In the genomic region with DNA sequence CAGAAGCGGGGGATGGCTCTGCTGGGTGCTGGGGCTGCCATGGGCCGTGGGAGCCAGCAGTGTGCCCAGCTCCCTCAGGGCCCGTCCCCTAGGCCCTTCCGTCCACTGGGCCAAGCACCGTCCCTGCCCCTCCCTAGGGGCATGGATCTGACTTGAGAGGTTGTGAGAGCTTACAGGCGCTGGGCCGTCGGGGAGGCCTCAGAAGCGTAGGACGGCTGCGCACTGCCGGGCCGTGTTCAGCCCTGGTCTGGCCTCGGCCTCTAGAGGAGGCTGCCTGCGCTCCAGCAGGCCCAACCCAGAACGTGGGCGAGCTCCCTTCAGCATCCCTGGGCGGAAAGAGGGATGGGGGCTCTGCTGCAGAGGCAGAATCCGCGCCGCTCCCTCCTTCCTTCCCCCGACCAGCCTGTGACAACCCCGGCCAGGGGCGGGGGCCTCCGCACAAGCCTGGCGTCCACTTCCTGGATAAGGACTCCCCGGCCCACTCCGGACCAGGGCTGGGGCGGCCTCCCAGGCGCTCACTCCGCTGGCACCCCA, we compare ENCODE assay signal across 1 cellular context.
TF ChIP-seq lines count a peak whose summit lies in the region.

No MANE protein-coding gene starts in this region.

TF ChIP-seq in K562, 482 proteins besides CTCF, POLR2A, EP300 and RAD21 (continues in another document):
- TF ChIP-seq NRF1 (conservative IDR thresholded peaks at IDR 0.05 in 1 of 2, IDR thresholded peaks at IDR 0.05 in 1 of 2) (peak; percentile 35 to 69; a peak in 3 of 4 replicates), MTA3 (IDR thresholded peaks at IDR 0.05; ENCODE audit: borderline replicate concordance) (no peak), NR3C1 (CRISPR knock-in tag; IDR thresholded peaks at IDR 0.05) (0 out of 2 replicates have a peak, but pooled peaks have one; percentile 44), MED1 (CRISPR knock-in tag; IDR thresholded peaks at IDR 0.05; ENCODE audit: borderline replicate concordance) (no peak), CEBPB (tag; IDR thresholded peaks at IDR 0.05) (no peak), CXXC5 (CRISPR knock-in tag; IDR thresholded peaks at IDR 0.05) (peak; percentile 43; the same call in 1 of the 2 replicates), TARDBP (IDR thresholded peaks at IDR 0.05) (peak; percentile 16; the same call in 1 of the 2 replicates), ELF1 (tag; IDR thresholded peaks at IDR 0.05) (no peak; the same call in 1 of the 2 replicates), ZNF584 (CRISPR knock-in tag; IDR thresholded peaks at IDR 0.05; ENCODE audit: low read depth) (0 out of 2 replicates have a peak, but pooled peaks have one; percentile 49), ZFX (CRISPR knock-in tag; IDR thresholded peaks at IDR 0.05) (peak; percentile 83), ZNF282 (CRISPR knock-in tag; IDR thresholded peaks at IDR 0.05) (0 out of 2 replicates have a peak, but pooled peaks have one; percentile 72), ZNF232 (CRISPR knock-in tag; IDR thresholded peaks at IDR 0.05) (no peak), GTF2E2 (tag; IDR thresholded peaks at IDR 0.05) (0 out of 2 replicates have a peak, but pooled peaks have one; percentile 3), BHLHE40 (IDR thresholded peaks at IDR 0.05; ENCODE audit: low read length) (peak; percentile 53), PHF20 (IDR thresholded peaks at IDR 0.05; ENCODE audit: partially characterized antibody) (peak; percentile 11), MYBL2 (IDR thresholded peaks at IDR 0.05; ENCODE audit: low read depth) (no peak), MYBL2 (CRISPR knock-in tag; IDR thresholded peaks at IDR 0.05; ENCODE audit: borderline replicate concordance) (peak; percentile 66; the same call in 1 of the 2 replicates), ZNF274 (IDR thresholded peaks at IDR 0.05; ENCODE audit: borderline replicate concordance, low read depth, low read length) (no peak), BRF1 (IDR thresholded peaks at IDR 0.05; ENCODE audit: borderline replicate concordance, extremely low read depth, insufficient read length) (no peak), HDGF (IDR thresholded peaks at IDR 0.05) (0 out of 2 replicates have a peak, but pooled peaks have one; percentile 34), CHD2 (IDR thresholded peaks at IDR 0.05; ENCODE audit: low read depth, low read length) (no peak), EWSR1 (IDR thresholded peaks at IDR 0.05; ENCODE audit: borderline replicate concordance, low read depth, partially characterized antibody) (no peak), XRCC5 (IDR thresholded peaks at IDR 0.05; ENCODE audit: low read depth, low read length) (peak; percentile 31; the same call in 1 of the 2 replicates), FOXM1 (IDR thresholded peaks at IDR 0.05; ENCODE audit: low read depth) (no peak), FOXM1 (CRISPR knock-in tag; IDR thresholded peaks at IDR 0.05; ENCODE audit: low read depth) (no peak), CBX1 (IDR thresholded peaks at IDR 0.05; ENCODE audit: low read depth) (peak; percentile 22; the same call in 1 of the 2 replicates), CREBBP (IDR thresholded peaks at IDR 0.05; ENCODE audit: low read depth, low read length) (no peak), POLR2G (IDR thresholded peaks at IDR 0.05; ENCODE audit: low read depth, low read length) (peak; percentile 48; the same call in 1 of the 2 replicates), TAF1 (IDR thresholded peaks at IDR 0.05; ENCODE audit: control insufficient read depth, extremely low read depth, insufficient read depth, low read length, severe bottlenecking) (peak; percentile 13), CHD4 (IDR thresholded peaks at IDR 0.05; ENCODE audit: insufficient read depth, insufficient replicate concordance, low read depth, low read length, poor library complexity, severe bottlenecking) (no peak), NR4A1 (CRISPR knock-in tag; IDR thresholded peaks at IDR 0.05) (no peak), NR4A1 (tag; IDR thresholded peaks at IDR 0.05) (no peak), SIN3A (IDR thresholded peaks at IDR 0.05; ENCODE audit: borderline replicate concordance in 2 of 2, control insufficient read depth in 1 of 2, low read depth in 2 of 2, low read length in 2 of 2) (peak in 1 of 2 experiments; percentile 71; a peak in 1 of 4 replicates), MTA1 (IDR thresholded peaks at IDR 0.05; ENCODE audit: borderline replicate concordance) (no peak), KDM5B (IDR thresholded peaks at IDR 0.05; ENCODE audit: insufficient replicate concordance, low read depth, low read length) (no peak), RB1 (IDR thresholded peaks at IDR 0.05; ENCODE audit: low read depth) (peak; percentile 34), BCOR (IDR thresholded peaks at IDR 0.05) (0 out of 2 replicates have a peak, but pooled peaks have one; percentile 18)
- TF ChIP-seq, protein P1, sequence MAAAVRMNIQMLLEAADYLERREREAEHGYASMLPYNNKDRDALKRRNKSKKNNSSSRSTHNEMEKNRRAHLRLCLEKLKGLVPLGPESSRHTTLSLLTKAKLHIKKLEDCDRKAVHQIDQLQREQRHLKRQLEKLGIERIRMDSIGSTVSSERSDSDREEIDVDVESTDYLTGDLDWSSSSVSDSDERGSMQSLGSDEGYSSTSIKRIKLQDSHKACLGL (CRISPR knock-in tag; IDR thresholded peaks at IDR 0.05; ENCODE audit: borderline replicate concordance, poor library complexity, severe bottlenecking), result no peak
- TF ChIP-seq, protein P2, sequence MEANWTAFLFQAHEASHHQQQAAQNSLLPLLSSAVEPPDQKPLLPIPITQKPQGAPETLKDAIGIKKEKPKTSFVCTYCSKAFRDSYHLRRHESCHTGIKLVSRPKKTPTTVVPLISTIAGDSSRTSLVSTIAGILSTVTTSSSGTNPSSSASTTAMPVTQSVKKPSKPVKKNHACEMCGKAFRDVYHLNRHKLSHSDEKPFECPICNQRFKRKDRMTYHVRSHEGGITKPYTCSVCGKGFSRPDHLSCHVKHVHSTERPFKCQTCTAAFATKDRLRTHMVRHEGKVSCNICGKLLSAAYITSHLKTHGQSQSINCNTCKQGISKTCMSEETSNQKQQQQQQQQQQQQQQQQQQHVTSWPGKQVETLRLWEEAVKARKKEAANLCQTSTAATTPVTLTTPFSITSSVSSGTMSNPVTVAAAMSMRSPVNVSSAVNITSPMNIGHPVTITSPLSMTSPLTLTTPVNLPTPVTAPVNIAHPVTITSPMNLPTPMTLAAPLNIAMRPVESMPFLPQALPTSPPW (CRISPR knock-in tag; IDR thresholded peaks at IDR 0.05), result no peak
- TF ChIP-seq, protein P3, sequence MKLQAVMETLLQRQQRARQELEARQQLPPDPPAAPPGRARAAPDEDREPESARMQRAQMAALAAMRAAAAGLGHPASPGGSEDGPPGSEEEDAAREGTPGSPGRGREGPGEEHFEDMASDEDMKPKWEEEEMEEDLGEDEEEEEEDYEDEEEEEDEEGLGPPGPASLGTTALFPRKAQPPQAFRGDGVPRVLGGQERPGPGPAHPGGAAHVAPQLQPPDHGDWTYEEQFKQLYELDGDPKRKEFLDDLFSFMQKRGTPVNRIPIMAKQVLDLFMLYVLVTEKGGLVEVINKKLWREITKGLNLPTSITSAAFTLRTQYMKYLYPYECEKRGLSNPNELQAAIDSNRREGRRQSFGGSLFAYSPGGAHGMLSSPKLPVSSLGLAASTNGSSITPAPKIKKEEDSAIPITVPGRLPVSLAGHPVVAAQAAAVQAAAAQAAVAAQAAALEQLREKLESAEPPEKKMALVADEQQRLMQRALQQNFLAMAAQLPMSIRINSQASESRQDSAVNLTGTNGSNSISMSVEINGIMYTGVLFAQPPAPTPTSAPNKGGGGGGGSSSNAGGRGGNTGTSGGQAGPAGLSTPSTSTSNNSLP (IDR thresholded peaks at IDR 0.05; ENCODE audit: borderline replicate concordance, low read depth, low read length), result no peak
- TF ChIP-seq, protein P4, sequence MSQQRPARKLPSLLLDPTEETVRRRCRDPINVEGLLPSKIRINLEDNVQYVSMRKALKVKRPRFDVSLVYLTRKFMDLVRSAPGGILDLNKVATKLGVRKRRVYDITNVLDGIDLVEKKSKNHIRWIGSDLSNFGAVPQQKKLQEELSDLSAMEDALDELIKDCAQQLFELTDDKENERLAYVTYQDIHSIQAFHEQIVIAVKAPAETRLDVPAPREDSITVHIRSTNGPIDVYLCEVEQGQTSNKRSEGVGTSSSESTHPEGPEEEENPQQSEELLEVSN (IDR thresholded peaks at IDR 0.05; ENCODE audit: borderline replicate concordance in 1 of 2, extremely low read depth in 1 of 2, insufficient read depth in 1 of 2, insufficient read length in 1 of 2, low read depth in 1 of 2, low read length in 1 of 2, poor library complexity in 1 of 2, severe bottlenecking in 1 of 2), result peak in 1 of 2 experiments; percentile 36
- TF ChIP-seq, protein P5, sequence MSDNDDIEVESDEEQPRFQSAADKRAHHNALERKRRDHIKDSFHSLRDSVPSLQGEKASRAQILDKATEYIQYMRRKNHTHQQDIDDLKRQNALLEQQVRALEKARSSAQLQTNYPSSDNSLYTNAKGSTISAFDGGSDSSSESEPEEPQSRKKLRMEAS (CRISPR knock-in tag; IDR thresholded peaks at IDR 0.05), result no peak
- TF ChIP-seq, protein P6, sequence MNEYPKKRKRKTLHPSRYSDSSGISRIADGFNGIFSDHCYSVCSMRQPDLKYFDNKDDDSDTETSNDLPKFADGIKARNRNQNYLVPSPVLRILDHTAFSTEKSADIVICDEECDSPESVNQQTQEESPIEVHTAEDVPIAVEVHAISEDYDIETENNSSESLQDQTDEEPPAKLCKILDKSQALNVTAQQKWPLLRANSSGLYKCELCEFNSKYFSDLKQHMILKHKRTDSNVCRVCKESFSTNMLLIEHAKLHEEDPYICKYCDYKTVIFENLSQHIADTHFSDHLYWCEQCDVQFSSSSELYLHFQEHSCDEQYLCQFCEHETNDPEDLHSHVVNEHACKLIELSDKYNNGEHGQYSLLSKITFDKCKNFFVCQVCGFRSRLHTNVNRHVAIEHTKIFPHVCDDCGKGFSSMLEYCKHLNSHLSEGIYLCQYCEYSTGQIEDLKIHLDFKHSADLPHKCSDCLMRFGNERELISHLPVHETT (CRISPR knock-in tag; conservative IDR thresholded peaks at IDR 0.05 in 1 of 2, IDR thresholded peaks at IDR 0.05 in 1 of 2), result 0 out of 4 replicates have a peak, but pooled peaks of 1 of the 2 experiments have one; percentile 36
- TF ChIP-seq, protein P7, sequence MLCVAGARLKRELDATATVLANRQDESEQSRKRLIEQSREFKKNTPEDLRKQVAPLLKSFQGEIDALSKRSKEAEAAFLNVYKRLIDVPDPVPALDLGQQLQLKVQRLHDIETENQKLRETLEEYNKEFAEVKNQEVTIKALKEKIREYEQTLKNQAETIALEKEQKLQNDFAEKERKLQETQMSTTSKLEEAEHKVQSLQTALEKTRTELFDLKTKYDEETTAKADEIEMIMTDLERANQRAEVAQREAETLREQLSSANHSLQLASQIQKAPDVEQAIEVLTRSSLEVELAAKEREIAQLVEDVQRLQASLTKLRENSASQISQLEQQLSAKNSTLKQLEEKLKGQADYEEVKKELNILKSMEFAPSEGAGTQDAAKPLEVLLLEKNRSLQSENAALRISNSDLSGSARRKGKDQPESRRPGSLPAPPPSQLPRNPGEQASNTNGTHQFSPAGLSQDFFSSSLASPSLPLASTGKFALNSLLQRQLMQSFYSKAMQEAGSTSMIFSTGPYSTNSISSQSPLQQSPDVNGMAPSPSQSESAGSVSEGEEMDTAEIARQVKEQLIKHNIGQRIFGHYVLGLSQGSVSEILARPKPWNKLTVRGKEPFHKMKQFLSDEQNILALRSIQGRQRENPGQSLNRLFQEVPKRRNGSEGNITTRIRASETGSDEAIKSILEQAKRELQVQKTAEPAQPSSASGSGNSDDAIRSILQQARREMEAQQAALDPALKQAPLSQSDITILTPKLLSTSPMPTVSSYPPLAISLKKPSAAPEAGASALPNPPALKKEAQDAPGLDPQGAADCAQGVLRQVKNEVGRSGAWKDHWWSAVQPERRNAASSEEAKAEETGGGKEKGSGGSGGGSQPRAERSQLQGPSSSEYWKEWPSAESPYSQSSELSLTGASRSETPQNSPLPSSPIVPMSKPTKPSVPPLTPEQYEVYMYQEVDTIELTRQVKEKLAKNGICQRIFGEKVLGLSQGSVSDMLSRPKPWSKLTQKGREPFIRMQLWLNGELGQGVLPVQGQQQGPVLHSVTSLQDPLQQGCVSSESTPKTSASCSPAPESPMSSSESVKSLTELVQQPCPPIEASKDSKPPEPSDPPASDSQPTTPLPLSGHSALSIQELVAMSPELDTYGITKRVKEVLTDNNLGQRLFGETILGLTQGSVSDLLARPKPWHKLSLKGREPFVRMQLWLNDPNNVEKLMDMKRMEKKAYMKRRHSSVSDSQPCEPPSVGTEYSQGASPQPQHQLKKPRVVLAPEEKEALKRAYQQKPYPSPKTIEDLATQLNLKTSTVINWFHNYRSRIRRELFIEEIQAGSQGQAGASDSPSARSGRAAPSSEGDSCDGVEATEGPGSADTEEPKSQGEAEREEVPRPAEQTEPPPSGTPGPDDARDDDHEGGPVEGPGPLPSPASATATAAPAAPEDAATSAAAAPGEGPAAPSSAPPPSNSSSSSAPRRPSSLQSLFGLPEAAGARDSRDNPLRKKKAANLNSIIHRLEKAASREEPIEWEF (CRISPR knock-in tag; IDR thresholded peaks at IDR 0.05), result no peak
- TF ChIP-seq, protein P8, sequence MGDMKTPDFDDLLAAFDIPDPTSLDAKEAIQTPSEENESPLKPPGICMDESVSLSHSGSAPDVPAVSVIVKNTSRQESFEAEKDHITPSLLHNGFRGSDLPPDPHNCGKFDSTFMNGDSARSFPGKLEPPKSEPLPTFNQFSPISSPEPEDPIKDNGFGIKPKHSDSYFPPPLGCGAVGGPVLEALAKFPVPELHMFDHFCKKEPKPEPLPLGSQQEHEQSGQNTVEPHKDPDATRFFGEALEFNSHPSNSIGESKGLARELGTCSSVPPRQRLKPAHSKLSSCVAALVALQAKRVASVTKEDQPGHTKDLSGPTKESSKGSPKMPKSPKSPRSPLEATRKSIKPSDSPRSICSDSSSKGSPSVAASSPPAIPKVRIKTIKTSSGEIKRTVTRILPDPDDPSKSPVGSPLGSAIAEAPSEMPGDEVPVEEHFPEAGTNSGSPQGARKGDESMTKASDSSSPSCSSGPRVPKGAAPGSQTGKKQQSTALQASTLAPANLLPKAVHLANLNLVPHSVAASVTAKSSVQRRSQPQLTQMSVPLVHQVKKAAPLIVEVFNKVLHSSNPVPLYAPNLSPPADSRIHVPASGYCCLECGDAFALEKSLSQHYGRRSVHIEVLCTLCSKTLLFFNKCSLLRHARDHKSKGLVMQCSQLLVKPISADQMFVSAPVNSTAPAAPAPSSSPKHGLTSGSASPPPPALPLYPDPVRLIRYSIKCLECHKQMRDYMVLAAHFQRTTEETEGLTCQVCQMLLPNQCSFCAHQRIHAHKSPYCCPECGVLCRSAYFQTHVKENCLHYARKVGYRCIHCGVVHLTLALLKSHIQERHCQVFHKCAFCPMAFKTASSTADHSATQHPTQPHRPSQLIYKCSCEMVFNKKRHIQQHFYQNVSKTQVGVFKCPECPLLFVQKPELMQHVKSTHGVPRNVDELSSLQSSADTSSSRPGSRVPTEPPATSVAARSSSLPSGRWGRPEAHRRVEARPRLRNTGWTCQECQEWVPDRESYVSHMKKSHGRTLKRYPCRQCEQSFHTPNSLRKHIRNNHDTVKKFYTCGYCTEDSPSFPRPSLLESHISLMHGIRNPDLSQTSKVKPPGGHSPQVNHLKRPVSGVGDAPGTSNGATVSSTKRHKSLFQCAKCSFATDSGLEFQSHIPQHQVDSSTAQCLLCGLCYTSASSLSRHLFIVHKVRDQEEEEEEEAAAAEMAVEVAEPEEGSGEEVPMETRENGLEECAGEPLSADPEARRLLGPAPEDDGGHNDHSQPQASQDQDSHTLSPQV (IDR thresholded peaks at IDR 0.05), result no peak; the same call in none of the 2 replicates
- TF ChIP-seq, protein P9, sequence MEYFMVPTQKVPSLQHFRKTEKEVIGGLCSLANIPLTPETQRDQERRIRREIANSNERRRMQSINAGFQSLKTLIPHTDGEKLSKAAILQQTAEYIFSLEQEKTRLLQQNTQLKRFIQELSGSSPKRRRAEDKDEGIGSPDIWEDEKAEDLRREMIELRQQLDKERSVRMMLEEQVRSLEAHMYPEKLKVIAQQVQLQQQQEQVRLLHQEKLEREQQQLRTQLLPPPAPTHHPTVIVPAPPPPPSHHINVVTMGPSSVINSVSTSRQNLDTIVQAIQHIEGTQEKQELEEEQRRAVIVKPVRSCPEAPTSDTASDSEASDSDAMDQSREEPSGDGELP (CRISPR knock-in tag; IDR thresholded peaks at IDR 0.05; ENCODE audit: borderline replicate concordance), result no peak
